12 cellular contexts compared by ENCODE assay signal in genomic region chr9:98107926-98108325, GRCh38. TPM values are rescaled to one million over a fixed set of nuclear protein-coding genes. Genes with fewer than 3 reads are reported as not detected.
DNase-seq lines count a peak whose midpoint lies in the region; ATAC-seq, FAIRE-seq and TF ChIP-seq lines count a peak whose summit lies in the region.
"Had no signal": no experiment of that assay in that cellular context is flagged by ENCODE, and none has a peak within 500 bp of the region (broad histone marks: within the 10 kb centered on the region; RNA-seq: fewer than 3 reads in every experiment).

No MANE protein-coding gene starts in this region.

- CTCF ChIA-PET in CD4-positive, alpha-beta memory T cell (lab: Charles Lee; ENCODE audit: partially characterized antibody) = interaction anchor here (0.8 to 3.1 kb wide), 4 partner anchors 10 to 84 kb away, joined by 3 to 24 read pairs (median 8); partner anchors contain the start of genes CORO2A and TRIM14

- H3K9me3 ChIP-seq in CD4-positive, alpha-beta memory T cell (ENCODE audit: control insufficient read depth in 1 of 2, low read length in 2 of 2) = no peaks in the 10 kb centered on the region
- H3K9me3 ChIP-seq in right lobe of liver = no peaks in the 10 kb centered on the region
- H3K9me3 ChIP-seq: testis had no signal

- peaks cover 52 to 56% of the 10 kb centered on the region in 2 donors for H3K36me3 Mint-ChIP-seq in CD4-positive, alpha-beta memory T cell

- no peaks in the 10 kb centered on the region for H3K27me3 Mint-ChIP-seq in CD4-positive, alpha-beta memory T cell

- intact Hi-C loops in CD4-positive, alpha-beta memory T cell (cut with micrococcal nuclease) = loop anchor here (1.0 kb wide), 1 partner anchor 10 kb away; no protein-coding TSS in a partner anchor
- intact Hi-C loops in right lobe of liver (cut with DNase I) = no loop called here

- ATAC-seq in GM21423 (IDR thresholded peaks at IDR 0.05; ENCODE audit: unreplicated experiment) = peak; percentile 20
- peak in 3 of 4 donors; percentile 13 to 55 (median 30) for ATAC-seq in right lobe of liver

- peaks cover 56 to 90% (median 77%) of the 10 kb centered on the region in 4 donors for H3K4me1 Mint-ChIP-seq in CD4-positive, alpha-beta memory T cell

- peak in 3 of 5 donors; percentile 31 to 51 (median 50) for DNase-seq in CD4-positive, alpha-beta memory T cell
- DNase-seq in OCI-M1 (lab: John Stamatoyannopoulos, UW) (peak; percentile 58), right lobe of liver (no peak), GM19239 (ENCODE audit: insufficient read length, low spot score) (no peak), NCI-H1092 treated with DMSO at 0.1 percent for 48 hours (lab: John Stamatoyannopoulos, UW) (no peak), NCI-H1436 treated with DMSO at 0.1 percent for 48 hours (lab: John Stamatoyannopoulos, UW) (no peak), ecto neural progenitor cell (ENCODE audit: low spot score) (no peak)
- DNase-seq: DMS79 treated with DMSO at 0.1 percent for 48 hours; effector CD4-positive, alpha-beta T cell; IMR-90; testis had no signal

- peaks cover 10% of the 10 kb centered on the region for H3K36me3 ChIP-seq in CD4-positive, alpha-beta memory T cell (ENCODE audit: insufficient read depth, low read length)
- peaks cover 0 to 7% (median 3%) of the 10 kb centered on the region in 4 donors for H3K36me3 ChIP-seq in right lobe of liver

- peak overlapping the region; percentile 86 to 98 (median 96) for H3K27ac Mint-ChIP-seq in CD4-positive, alpha-beta memory T cell

- FAIRE-seq in GM19239 (lab: Jason Lieb, UNC) = no peak

- POLR2A ChIA-PET in CD4-positive, alpha-beta memory T cell (lab: Charles Lee; ENCODE audit: partially characterized antibody) = interaction anchor here (0.7 to 18.2 kb wide), 8 partner anchors 9 to 203 kb away, joined by 3 to 412 read pairs (median 6); partner anchors contain the start of genes CORO2A, TBC1D2, TRIM14 and TRMO

- H3K27ac ChIP-seq in CD4-positive, alpha-beta memory T cell (ENCODE audit: low read depth, low read length) = peak overlapping the region; percentile 63
- H3K27ac ChIP-seq in right lobe of liver = peak overlapping the region; percentile 28 to 60 (median 47)
- H3K27ac ChIP-seq: testis had no signal

- 12% methylated on average over 1 of the region's 2 CpGs for WGBS in right lobe of liver (ENCODE audit: insufficient coverage, low coverage, low lambda C conversion rate, missing lambda C conversion rate)

- no peak for TF ChIP-seq POLR2A in right lobe of liver (IDR thresholded peaks at IDR 0.05)

- H3K4me1 ChIP-seq in CD4-positive, alpha-beta memory T cell (ENCODE audit: insufficient read depth, low read length) = peaks cover 90% of the 10 kb centered on the region
- peaks cover 0 to 21% (median 9%) of the 10 kb centered on the region in 4 donors for H3K4me1 ChIP-seq in right lobe of liver
- H3K4me1 ChIP-seq: testis had no signal

- TF ChIP-seq CTCF in right lobe of liver (IDR thresholded peaks at IDR 0.05) = no peak

- H3K4me3 Mint-ChIP-seq in CD4-positive, alpha-beta memory T cell = peak overlapping the region in 6 of 8 donors; percentile 48 to 84 (median 64)

- H3K4me3 ChIP-seq in CD4-positive, alpha-beta memory T cell (ENCODE audit: low read length in 2 of 2) = no peak overlapping the region
- no peak overlapping the region for H3K4me3 ChIP-seq in right lobe of liver
- H3K4me3 ChIP-seq: testis had no signal

- H3K27me3 ChIP-seq in CD4-positive, alpha-beta memory T cell (ENCODE audit: insufficient read depth, low read length) = no peaks in the 10 kb centered on the region
- no peaks in the 10 kb centered on the region for H3K27me3 ChIP-seq in right lobe of liver
- H3K27me3 ChIP-seq: testis had no signal

- no peaks in the 10 kb centered on the region for H3K9me3 Mint-ChIP-seq in CD4-positive, alpha-beta memory T cell

RNA-seq across cellular contexts. Expression of gene TRIM14, which starts 11.1 kb away (rescaled TPM):
- 10 to 100 TPM; 86.1 to 86.2 TPM for total RNA-seq in CD4-positive, alpha-beta memory T cell
- polyA plus RNA-seq in CD4-positive, alpha-beta memory T cell = 10 to 100 TPM; 41.4 to 84.7 TPM
- total RNA-seq in right lobe of liver = 10 to 100 TPM; 22.6 to 34.6 (median 27.3) TPM

RNA-seq across cellular contexts. Expression of gene NANS, which starts 51.4 kb away (rescaled TPM):
- total RNA-seq in CD4-positive, alpha-beta memory T cell = 10 to 100 TPM; 22.1 to 23.2 TPM
- 10 to 100 TPM; 34.6 to 55.3 TPM for polyA plus RNA-seq in CD4-positive, alpha-beta memory T cell
- 10 to 100 TPM; 16.4 to 43.2 (median 30.2) TPM for total RNA-seq in right lobe of liver

Comparison
In these comparisons a context has a peak if more than half of its experiments do, and no peak if none do; other contexts are left out.
1. DNase-seq: peak in CD4-positive, alpha-beta memory T cell (3 of 5) and OCI-M1 (single experiment); none in right lobe of liver (0 of 3), GM19239 (single experiment), NCI-H1092 treated with DMSO at 0.1 percent for 48 hours (single experiment), NCI-H1436 treated with DMSO at 0.1 percent for 48 hours (single experiment) and ecto neural progenitor cell (single experiment).